ENCODE assay signal across 24 cellular contexts in genomic region chr9:90394866-90395265, GRCh38.
"Had no signal": no experiment of that assay in that cellular context is flagged by ENCODE, and none has a peak within 500 bp of the region (broad histone marks: within the 10 kb centered on the region; RNA-seq: fewer than 3 reads in every experiment).

No MANE protein-coding gene starts in this region.

- ATAC-seq: activated T-helper 17 cell treated with anti-CD3 and anti-CD28 coated beads, Interleukin-2, amount 50 U/mL, for 72 hours; PC-3; T-helper 17 cell had no signal

- DNase-seq: activated B cell treated with CpG ODN at 0.5 μM for 24 hours; activated CD4-positive, alpha-beta T cell treated with anti-CD3 and anti-CD28 coated beads for 1 hour; activated CD4-positive, alpha-beta T cell treated with anti-CD3 and anti-CD28 coated beads, Interleukin-2, amount 10 ng/mL, durations not matched to agents 24 days and 14 days; activated CD4-positive, alpha-beta T cell treated with anti-CD3 and anti-CD28 coated beads, Interleukin-2, amount 50 U/mL, for 48 hours; activated gamma-delta T cell; activated naive CD4-positive, alpha-beta T cell treated with anti-CD3 and anti-CD28 coated beads for 36 hours; activated T-cell treated with anti-CD3 and anti-CD28 coated beads for 4 hours; activated T-cell treated with anti-CD3 and anti-CD28 coated beads, Interleukin-2, amount 50 U/mL, for 48 hours; amygdala; Kasumi-1; KBM-7; NCI-H1048; NCI-H146; NCI-H187 treated with DMSO at 0.1 percent for 48 hours; NCI-H2081 treated with DMSO at 0.1 percent for 48 hours; NCI-H446; NCI-H524; PC-3; SIG-M5; T-helper 17 cell; T-helper 9 cell had no signal

- H3K9me3 Mint-ChIP-seq: activated B cell treated with CpG ODN at 0.5 μM for 24 hours; activated CD4-positive, alpha-beta T cell treated with anti-CD3 and anti-CD28 coated beads, Interleukin-2, amount 10 ng/mL, durations not matched to agents 24 days and 14 days; activated naive CD4-positive, alpha-beta T cell treated with anti-CD3 and anti-CD28 coated beads for 36 hours; activated T-helper 17 cell treated with anti-CD3 and anti-CD28 coated beads, Interleukin-2, amount 50 U/mL, for 72 hours; brain had no signal

- H3K27ac Mint-ChIP-seq: activated B cell treated with CpG ODN at 0.5 μM for 24 hours; activated CD4-positive, alpha-beta T cell treated with anti-CD3 and anti-CD28 coated beads, Interleukin-2, amount 10 ng/mL, durations not matched to agents 24 days and 14 days; activated naive CD4-positive, alpha-beta T cell treated with anti-CD3 and anti-CD28 coated beads for 36 hours; activated naive CD8-positive, alpha-beta T cell; activated T-helper 17 cell treated with anti-CD3 and anti-CD28 coated beads, Interleukin-2, amount 50 U/mL, for 72 hours; T-helper 17 cell had no signal

- H3K4me3 Mint-ChIP-seq: activated B cell treated with CpG ODN at 0.5 μM for 24 hours; activated CD4-positive, alpha-beta T cell treated with anti-CD3 and anti-CD28 coated beads, Interleukin-2, amount 10 ng/mL, durations not matched to agents 24 days and 14 days; activated naive CD4-positive, alpha-beta T cell treated with anti-CD3 and anti-CD28 coated beads for 36 hours; activated naive CD8-positive, alpha-beta T cell; activated T-helper 17 cell treated with anti-CD3 and anti-CD28 coated beads, Interleukin-2, amount 50 U/mL, for 72 hours; brain; T-helper 17 cell had no signal

- H3K36me3 Mint-ChIP-seq: activated naive CD8-positive, alpha-beta T cell; brain had no signal

- H3K27me3 Mint-ChIP-seq: brain had no signal

- H3K4me1 Mint-ChIP-seq: activated B cell treated with CpG ODN at 0.5 μM for 24 hours; activated CD4-positive, alpha-beta T cell treated with anti-CD3 and anti-CD28 coated beads, Interleukin-2, amount 10 ng/mL, durations not matched to agents 24 days and 14 days; activated T-helper 17 cell treated with anti-CD3 and anti-CD28 coated beads, Interleukin-2, amount 50 U/mL, for 72 hours; brain; T-helper 17 cell had no signal
